In genomic region chr4:121819216-121819980, GRCh38 we compare ENCODE assay signal across 17 cellular contexts. TPM values are rescaled to one million over a fixed set of nuclear protein-coding genes. Genes with fewer than 3 reads are reported as not detected.
A peak's percentile ranks its signal among the peaks of the same experiment; 100 is the strongest.
DNase-seq lines count a peak whose midpoint lies in the region; ATAC-seq and TF ChIP-seq lines count a peak whose summit lies in the region.
"Had no signal": no experiment of that assay in that cellular context is flagged by ENCODE, and none has a peak within 500 bp of the region (broad histone marks: within the 10 kb centered on the region; RNA-seq: fewer than 3 reads in every experiment).

No MANE protein-coding gene starts in this region.

- peaks cover 58% of the 10 kb centered on the region for H3K4me1 ChIP-seq in OCI-LY7 (ENCODE audit: insufficient read depth, low read length, poor library complexity, severe bottlenecking)

- peaks cover 57% of the 10 kb centered on the region for H3K4me1 Mint-ChIP-seq in activated CD8-positive, alpha-beta memory T cell treated with anti-CD3 and anti-CD28 coated beads, Interleukin-2, amount 10 ng/mL, durations not matched to agents 7 days and 5 days

- H3K9me2 ChIP-seq in OCI-LY7 (ENCODE audit: insufficient read depth, low read length), result no peaks in the 10 kb centered on the region

- H3K79me2 ChIP-seq in OCI-LY7 (ENCODE audit: insufficient read depth, low read depth, low read length), result peaks cover 90% of the 10 kb centered on the region

- no peak for ATAC-seq in activated CD8-positive, alpha-beta memory T cell treated with anti-CD3 and anti-CD28 coated beads, Interleukin-2, amount 10 ng/mL, durations not matched to agents 7 days and 5 days
- ATAC-seq: gastrocnemius medialis had no signal

- TF ChIP-seq CTCF in OCI-LY7 (conservative IDR thresholded peaks at IDR 0.05; ENCODE audit: low read length) (no peak), astrocyte of the spinal cord (IDR thresholded peaks at IDR 0.05; ENCODE audit: low read depth, low read length) (no peak)

- no peak for DNase-seq in activated CD8-positive, alpha-beta memory T cell treated with anti-CD3 and anti-CD28 coated beads, Interleukin-2, amount 10 ng/mL, durations not matched to agents 7 days and 5 days
- no peak for DNase-seq in activated CD8-positive, alpha-beta memory T cell treated with anti-CD3 and anti-CD28 coated beads, Interleukin-2, amount 50 U/mL, for 48 hours
- DNase-seq in OCI-LY7 (ENCODE audit: low spot score) (no peak), astrocyte of the spinal cord (ENCODE audit: low read depth, low spot score) (peak; percentile 50), myocyte (ENCODE audit: low read depth) (peak; percentile 17), GF-D8 (lab: John Stamatoyannopoulos, UW) (no peak), LoVo (ENCODE audit: low spot score) (no peak), GDM1 (lab: John Stamatoyannopoulos, UW) (no peak)
- DNase-seq: ACHN; activated CD4-positive, alpha-beta T cell treated with anti-CD3 and anti-CD28 coated beads for 1 hour; caudate nucleus; gastrocnemius medialis; NCI-H2029; NCI-H526 had no signal

- POLR2A ChIA-PET in OCI-LY7 (lab: Charles Lee), result interaction anchor here (0.7 to 1.2 kb wide), 4 partner anchors 17 to 212 kb away, joined by 3 to 5 read pairs (median 4); no protein-coding TSS in a partner anchor

- H4K20me1 ChIP-seq in OCI-LY7 (ENCODE audit: insufficient read depth, low read length), result peaks cover 56% of the 10 kb centered on the region

- no peak overlapping the region for H3K4me3 Mint-ChIP-seq in activated CD8-positive, alpha-beta memory T cell treated with anti-CD3 and anti-CD28 coated beads, Interleukin-2, amount 10 ng/mL, durations not matched to agents 7 days and 5 days

- BruUV-seq in OCI-LY7 (replicated peaks; lab: Mats Ljungman, UMichigan), result no TSS peak

- H3K9me3 ChIP-seq in OCI-LY7 (ENCODE audit: low read length), result no peaks in the 10 kb centered on the region
- H3K9me3 ChIP-seq: gastrocnemius medialis had no signal

- CTCF ChIA-PET in activated CD8-positive, alpha-beta memory T cell treated with anti-CD3 and anti-CD28 coated beads, Interleukin-2, amount 10 ng/mL, durations not matched to agents 7 days and 5 days (lab: Charles Lee), result interaction anchor here (0.6 to 0.9 kb wide), 2 partner anchors 15 to 20 kb away, joined by 3 to 4 read pairs; no protein-coding TSS in a partner anchor
- CTCF ChIA-PET in OCI-LY7 (lab: Charles Lee; ENCODE audit: unreplicated experiment), result no interaction called here

- H3K27me3 Mint-ChIP-seq in activated CD8-positive, alpha-beta memory T cell treated with anti-CD3 and anti-CD28 coated beads, Interleukin-2, amount 10 ng/mL, durations not matched to agents 7 days and 5 days, result no peaks in the 10 kb centered on the region

- intact Hi-C loops in OCI-LY7 (cut with micrococcal nuclease; ENCODE audit: unreplicated experiment), result no loop called here

- peak overlapping the region; percentile 61 for H3K27ac Mint-ChIP-seq in activated CD8-positive, alpha-beta memory T cell treated with anti-CD3 and anti-CD28 coated beads, Interleukin-2, amount 10 ng/mL, durations not matched to agents 7 days and 5 days

- peaks cover 69% of the 10 kb centered on the region for H3K36me3 Mint-ChIP-seq in activated CD8-positive, alpha-beta memory T cell treated with anti-CD3 and anti-CD28 coated beads, Interleukin-2, amount 10 ng/mL, durations not matched to agents 7 days and 5 days

- no peaks in the 10 kb centered on the region for H3K9me3 Mint-ChIP-seq in activated CD8-positive, alpha-beta memory T cell treated with anti-CD3 and anti-CD28 coated beads, Interleukin-2, amount 10 ng/mL, durations not matched to agents 7 days and 5 days (ENCODE audit: low read depth)

- H3K4me2 ChIP-seq in OCI-LY7 (ENCODE audit: low read length), result peak overlapping the region; percentile 12; the same call in 1 of the 2 replicates

- peaks cover 91% of the 10 kb centered on the region for H3K36me3 ChIP-seq in OCI-LY7 (ENCODE audit: insufficient read depth, low read length)

- in situ Hi-C loops in astrocyte of the spinal cord (cut with HindIII; ENCODE audit: low sequenced_read_pairs), result no loop called here

- no peak overlapping the region for H3K27ac ChIP-seq in OCI-LY7 (ENCODE audit: low read depth, low read length, poor library complexity, severe bottlenecking)
- H3K27ac ChIP-seq: gastrocnemius medialis had no signal

- no peak overlapping the region for H3K4me3 ChIP-seq in OCI-LY7 (ENCODE audit: low read depth, low read length, poor library complexity, severe bottlenecking)
- no peak overlapping the region for H3K4me3 ChIP-seq in astrocyte of the spinal cord (ENCODE audit: low read depth, low read length)
- H3K4me3 ChIP-seq: gastrocnemius medialis, lung had no signal

- no peak overlapping the region for H2AFZ ChIP-seq in OCI-LY7 (ENCODE audit: low read length)

RNA-seq across cellular contexts. Expression of gene CCNA2, which starts 4.3 kb away (rescaled TPM):
- 100 to 1,000 TPM; 125 to 129 TPM for total RNA-seq in activated CD8-positive, alpha-beta memory T cell treated with anti-CD3 and anti-CD28 coated beads, Interleukin-2, amount 10 ng/mL, durations not matched to agents 7 days and 5 days
- total RNA-seq in OCI-LY7 (2014; rRNA removed; shearing (Covaris generic)), result 150 and 162 TPM in 2 replicates
- 149 and 154 TPM in 2 replicates for total RNA-seq in OCI-LY7 (2022)
- total RNA-seq in myocyte, result 1.3 and 1.8 TPM in 2 replicates
- polyA plus RNA-seq in myocyte (2012), result 1.0 TPM

RNA-seq across cellular contexts. Expression of gene EXOSC9, which starts 18.3 kb away (rescaled TPM):
- 10 to 100 TPM; 59.5 to 61.0 TPM for total RNA-seq in activated CD8-positive, alpha-beta memory T cell treated with anti-CD3 and anti-CD28 coated beads, Interleukin-2, amount 10 ng/mL, durations not matched to agents 7 days and 5 days
- 58.4 and 69.5 TPM in 2 replicates for total RNA-seq in OCI-LY7 (2014; rRNA removed; shearing (Covaris generic))
- total RNA-seq in OCI-LY7 (2022) (57.6 and 66.0 TPM in 2 replicates), myocyte (29.7 and 33.8 TPM in 2 replicates)
- polyA plus RNA-seq in myocyte (2012), result 12.4 TPM

RNA-seq across cellular contexts. Expression of gene BBS7, which starts 50.9 kb away (rescaled TPM):
- total RNA-seq in activated CD8-positive, alpha-beta memory T cell treated with anti-CD3 and anti-CD28 coated beads, Interleukin-2, amount 10 ng/mL, durations not matched to agents 7 days and 5 days, result 10 to 100 TPM; 17.9 to 18.8 TPM
- total RNA-seq in OCI-LY7 (2014; rRNA removed; shearing (Covaris generic)), result 10.7 and 13.2 TPM in 2 replicates
- total RNA-seq in OCI-LY7 (2022) (21.1 and 25.8 TPM in 2 replicates), myocyte (18.5 and 19.8 TPM in 2 replicates)
- polyA plus RNA-seq in myocyte (2012), result 9.6 TPM

RNA-seq across cellular contexts. Expression of gene SMIM43, which starts 54.4 kb away (rescaled TPM):
- under 1 TPM in 1 of 2 experiments, not detected in 1; 0.18 TPM for total RNA-seq in activated CD8-positive, alpha-beta memory T cell treated with anti-CD3 and anti-CD28 coated beads, Interleukin-2, amount 10 ng/mL, durations not matched to agents 7 days and 5 days
- not detected in 2 replicates for total RNA-seq in OCI-LY7 (2014; rRNA removed; shearing (Covaris generic))
- not detected in 2 replicates for total RNA-seq in OCI-LY7 (2022)
- 0.36 and 0.99 TPM in 2 replicates for total RNA-seq in myocyte
- 1.1 TPM for polyA plus RNA-seq in myocyte (2012)
- total RNA-seq: gastrocnemius medialis; HT1080; T-helper 1 cell treated with Interleukin-12 subunit alpha and Interleukin-12 subunit beta and Interleukin-4 antibody, amounts not matched to agents 30 ng/mL and 1 ng/mL, for 36 hours had no signal

Comparison
In these comparisons a context has a peak if more than half of its experiments do, and no peak if none do; other contexts are left out.
1. DNase-seq: peak in astrocyte of the spinal cord (single experiment) and myocyte (single experiment); none in activated CD8-positive, alpha-beta memory T cell treated with anti-CD3 and anti-CD28 coated beads, Interleukin-2, amount 10 ng/mL, durations not matched to agents 7 days and 5 days (single experiment), activated CD8-positive, alpha-beta memory T cell treated with anti-CD3 and anti-CD28 coated beads, Interleukin-2, amount 50 U/mL, for 48 hours (single experiment), OCI-LY7 (single experiment), GF-D8 (single experiment), LoVo (single experiment) and GDM1 (single experiment).
2. RNA of gene CCNA2, which starts 4.3 kb away (total RNA-seq): 149 to 162 TPM in OCI-LY7 and 125 to 129 TPM in activated CD8-positive, alpha-beta memory T cell treated with anti-CD3 and anti-CD28 coated beads, Interleukin-2, amount 10 ng/mL, durations not matched to agents 7 days and 5 days; 1.3 to 1.8 TPM in myocyte; every median in the first group is over 10 times any median in the second.